In genomic region chr12:43750814-43751213, GRCh38 we compare ENCODE assay signal across 9 cellular contexts.
"Had no signal": no experiment of that assay in that cellular context is flagged by ENCODE, and none has a peak within 500 bp of the region (broad histone marks: within the 10 kb centered on the region; RNA-seq: fewer than 3 reads in every experiment).

No MANE protein-coding gene starts in this region.

- H3K4me2 ChIP-seq: GM23338, KMS-11 had no signal

- H3K4me1 ChIP-seq: HAP-1 had no signal

- ATAC-seq: GM23338, HCT116 had no signal

- H3K27ac ChIP-seq: HL-60, KMS-11 had no signal

- DNase-seq: H7, HFFc6, Karpas-422, KBM-7 had no signal

- H3K9ac ChIP-seq: KMS-11 had no signal

- H3K9me3 ChIP-seq: HAP-1 had no signal

- H3K4me3 ChIP-seq: GM23338, HAP-1 had no signal

- H2AFZ ChIP-seq: GM23338 had no signal
